16 cellular contexts compared by ENCODE assay signal in the genomic region with DNA sequence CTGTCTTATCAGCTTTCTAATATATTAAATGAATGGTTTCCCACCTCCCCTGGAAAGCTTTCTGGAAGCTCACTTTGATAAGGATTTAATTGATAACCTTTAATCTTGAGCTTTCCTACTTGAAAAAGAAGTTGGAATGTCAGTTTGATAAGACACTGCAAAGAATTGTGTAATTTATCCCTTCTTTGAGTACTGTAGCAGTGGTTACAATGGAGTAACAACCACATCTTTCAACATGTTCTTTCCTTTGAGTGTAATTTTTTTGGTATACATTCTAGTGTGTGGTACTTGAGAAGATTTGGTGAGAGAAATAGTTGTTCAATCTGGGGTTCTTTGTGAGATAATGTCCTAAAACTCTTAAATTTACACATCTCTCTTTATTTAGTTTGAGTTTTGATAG. TPM values are rescaled to one million over a fixed set of nuclear protein-coding genes. Genes with fewer than 3 reads are reported as not detected.
DNase-seq lines count a peak whose midpoint lies in the region; ATAC-seq and TF ChIP-seq lines count a peak whose summit lies in the region.
"Had no signal": no experiment of that assay in that cellular context is flagged by ENCODE, and none has a peak within 500 bp of the region (broad histone marks: within the 10 kb centered on the region; RNA-seq: fewer than 3 reads in every experiment).

No MANE protein-coding gene starts in this region.

- intact Hi-C loops in left cardiac atrium (cut with DNase I): no loop called here

- H3K4me3 ChIP-seq in fibroblast of pulmonary artery (replicated peaks; ENCODE audit: low read depth, low read length): no peak overlapping the region
- H3K4me3 ChIP-seq: GM23338 had no signal

- no peak for ATAC-seq in left cardiac atrium
- ATAC-seq: GM23338 had no signal

- TF ChIP-seq CTCF in fibroblast of pulmonary artery (IDR thresholded peaks at IDR 0.05; ENCODE audit: low read length, missing control alignments): no peak

- DNase-seq in SKM-1 (lab: John Stamatoyannopoulos, UW; ENCODE audit: unreplicated experiment): peak; percentile 5
- no peak for DNase-seq in SKM-1 treated with dmso at 0.1 percent for 144 hours (lab: John Stamatoyannopoulos, UW; ENCODE audit: unreplicated experiment)
- peak; percentile 6 for DNase-seq in MV-4-11 (lab: John Stamatoyannopoulos, UW)
- peak; percentile 21 for DNase-seq in fibroblast of pulmonary artery (ENCODE audit: low read depth)
- DNase-seq in activated CD8-positive, alpha-beta memory T cell treated with anti-CD3 and anti-CD28 coated beads for 24 hours: no peak
- DNase-seq in NK-92 treated with Interleukin-12 subunit alpha and Interleukin-12 subunit beta, amount 100 ng/mL, for 24 hours (lab: John Stamatoyannopoulos, UW): no peak
- DNase-seq in left cardiac atrium: no peak
- DNase-seq: 8988T; ACHN; BE2C; CD4-positive, alpha-beta memory T cell; DMS153; DMS79 treated with DMSO at 0.1 percent for 48 hours; EL; H7 had no signal

RNA-seq across cellular contexts. Expression of a gene that starts 43.4 kb away (rescaled TPM):
- total RNA-seq in left cardiac atrium: 10 to 100 TPM; 25.2 to 37.8 TPM

RNA-seq across cellular contexts. Expression of a gene that starts 55.0 kb away (rescaled TPM):
- total RNA-seq in left cardiac atrium: 10 to 100 TPM; 30.5 to 42.7 TPM

Comparison
In these comparisons a context has a peak if more than half of its experiments do, and no peak if none do; other contexts are left out.
1. DNase-seq: peak in SKM-1 (single experiment), MV-4-11 (single experiment) and fibroblast of pulmonary artery (single experiment); none in SKM-1 treated with dmso at 0.1 percent for 144 hours (single experiment), activated CD8-positive, alpha-beta memory T cell treated with anti-CD3 and anti-CD28 coated beads for 24 hours (single experiment), NK-92 treated with Interleukin-12 subunit alpha and Interleukin-12 subunit beta, amount 100 ng/mL, for 24 hours (single experiment) and left cardiac atrium (single experiment).